Comparison of ENCODE assay signal across 6 cellular contexts in the genomic region with DNA sequence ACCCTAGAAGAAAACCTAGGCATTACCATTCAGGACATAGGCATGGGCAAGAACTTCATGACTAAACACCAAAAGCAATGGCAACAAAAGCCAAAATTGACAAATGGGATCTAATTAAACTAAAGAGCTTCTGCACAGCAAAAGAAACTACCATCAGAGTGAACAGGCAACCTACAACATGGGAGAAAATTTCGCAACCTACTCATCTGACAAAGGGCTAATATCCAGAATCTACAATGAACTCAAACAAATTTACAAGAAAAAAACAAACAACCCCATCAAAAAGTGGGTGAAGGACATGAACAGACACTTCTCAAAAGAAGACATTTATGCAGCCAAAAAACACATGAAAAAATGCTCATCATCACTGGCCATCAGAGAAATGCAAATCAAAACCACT. TPM values are rescaled to one million over a fixed set of nuclear protein-coding genes. Genes with fewer than 3 reads are reported as not detected.
"Had no signal": no experiment of that assay in that cellular context is flagged by ENCODE, and none has a peak within 500 bp of the region (broad histone marks: within the 10 kb centered on the region; RNA-seq: fewer than 3 reads in every experiment).

No MANE protein-coding gene starts in this region.

RNA-seq across cellular contexts. Expression of gene NMU, which starts 12.0 kb away (rescaled TPM):
- total RNA-seq: GM23248, HFFc6 had no signal
- polyA plus RNA-seq: GM23248 had no signal

RNA-seq across cellular contexts. Expression of gene PDCL2, which starts 32.0 kb away (rescaled TPM):
- total RNA-seq: GM23248, H1, H4, H7, H9, HFFc6 had no signal
- polyA plus RNA-seq: GM23248, H1 had no signal
